ENCODE assay signal across 5 cellular contexts in genomic region chr4:48923065-48923464, GRCh38. TPM values are rescaled to one million over a fixed set of nuclear protein-coding genes. Genes with fewer than 3 reads are reported as not detected.
A peak's percentile ranks its signal among the peaks of the same experiment; 100 is the strongest.
DNase-seq lines count a peak whose midpoint lies in the region; ATAC-seq lines count a peak whose summit lies in the region.
"Not testable (repeated sequence)": the region's sequence is repeated elsewhere in the genome, so short reads cannot be mapped to it uniquely, and the experiment has no call there.

No MANE protein-coding gene starts in this region.

- not testable (repeated sequence) for H3K9me3 Mint-ChIP-seq in CD4-positive, CD25-positive, alpha-beta regulatory T cell; activated CD4-positive, alpha-beta T cell treated with anti-CD3 and anti-CD28 coated beads, Interleukin-2, amount 10 ng/mL, durations not matched to agents 7 days and 5 days

- H3K27me3 Mint-ChIP-seq in CD4-positive, CD25-positive, alpha-beta regulatory T cell; activated CD4-positive, alpha-beta T cell treated with anti-CD3 and anti-CD28 coated beads, Interleukin-2, amount 10 ng/mL, durations not matched to agents 7 days and 5 days: not testable (repeated sequence)

- not testable (repeated sequence) for ATAC-seq in CD4-positive, CD25-positive, alpha-beta regulatory T cell (ENCODE audit: low read depth in 2 of 2)

- H3K27ac ChIP-seq in CD4-positive, CD25-positive, alpha-beta regulatory T cell (ENCODE audit: insufficient read depth, low read length, poor library complexity, severe bottlenecking) = not testable (repeated sequence)

- not testable (repeated sequence) for H3K4me3 ChIP-seq in CD4-positive, CD25-positive, alpha-beta regulatory T cell (ENCODE audit: low read depth, low read length); Jurkat, Clone E6-1 (ENCODE audit: low read length)

- peak in 2 of 3 donors; percentile 13 to 67 for DNase-seq in CD4-positive, CD25-positive, alpha-beta regulatory T cell
- DNase-seq in Jurkat, Clone E6-1 (ENCODE audit: low read depth, low spot score) = peak; percentile 32
- DNase-seq in activated CD4-positive, alpha-beta T cell treated with anti-CD3 and anti-CD28 coated beads, Interleukin-2, amount 10 ng/mL, durations not matched to agents 7 days and 5 days = peak; percentile 29
- peak; percentile 16 for DNase-seq in activated effector memory CD4-positive, alpha-beta T cell treated with Interleukin-2 at 50 U/mL for 16 hours
- DNase-seq in central memory CD4-positive, alpha-beta T cell = peak; percentile 9

- POLR2A ChIA-PET in activated CD4-positive, alpha-beta T cell treated with anti-CD3 and anti-CD28 coated beads, Interleukin-2, amount 10 ng/mL, durations not matched to agents 7 days and 5 days (lab: Charles Lee) = not testable (repeated sequence)

- H3K36me3 ChIP-seq in CD4-positive, CD25-positive, alpha-beta regulatory T cell (ENCODE audit: control insufficient read depth, insufficient read depth, low read length) = not testable (repeated sequence)

- H3K9me3 ChIP-seq in CD4-positive, CD25-positive, alpha-beta regulatory T cell (ENCODE audit: control insufficient read depth in 2 of 2, low read length in 2 of 2) = not testable (repeated sequence)

- not testable (repeated sequence) for H3K27me3 ChIP-seq in CD4-positive, CD25-positive, alpha-beta regulatory T cell (ENCODE audit: control insufficient read depth, insufficient read depth, low read length)

- H3K27ac Mint-ChIP-seq in CD4-positive, CD25-positive, alpha-beta regulatory T cell = not testable (repeated sequence)
- peak overlapping the region; percentile 73 for H3K27ac Mint-ChIP-seq in activated CD4-positive, alpha-beta T cell treated with anti-CD3 and anti-CD28 coated beads, Interleukin-2, amount 10 ng/mL, durations not matched to agents 7 days and 5 days

- not testable (repeated sequence) for H3K36me3 Mint-ChIP-seq in CD4-positive, CD25-positive, alpha-beta regulatory T cell; activated CD4-positive, alpha-beta T cell treated with anti-CD3 and anti-CD28 coated beads, Interleukin-2, amount 10 ng/mL, durations not matched to agents 7 days and 5 days (ENCODE audit: low read depth)

- H3K4me1 Mint-ChIP-seq in CD4-positive, CD25-positive, alpha-beta regulatory T cell; activated CD4-positive, alpha-beta T cell treated with anti-CD3 and anti-CD28 coated beads, Interleukin-2, amount 10 ng/mL, durations not matched to agents 7 days and 5 days: not testable (repeated sequence)

- H3K4me1 ChIP-seq in CD4-positive, CD25-positive, alpha-beta regulatory T cell (ENCODE audit: control insufficient read depth, insufficient read depth, low read length, poor library complexity, severe bottlenecking) = not testable (repeated sequence)

- CTCF ChIA-PET in activated CD4-positive, alpha-beta T cell treated with anti-CD3 and anti-CD28 coated beads, Interleukin-2, amount 10 ng/mL, durations not matched to agents 7 days and 5 days (lab: Charles Lee) = interaction anchor here (0.6 kb wide), 1 partner anchor 18 kb away, joined by 3 read pairs; no protein-coding TSS in a partner anchor

- H3K4me3 Mint-ChIP-seq in CD4-positive, CD25-positive, alpha-beta regulatory T cell; activated CD4-positive, alpha-beta T cell treated with anti-CD3 and anti-CD28 coated beads, Interleukin-2, amount 10 ng/mL, durations not matched to agents 7 days and 5 days: not testable (repeated sequence)

RNA-seq across cellular contexts. Expression of gene OCIAD2, which starts 16.5 kb away (rescaled TPM):
- total RNA-seq in CD4-positive, CD25-positive, alpha-beta regulatory T cell = 83.0 TPM
- 100 to 1,000 TPM; 288 to 359 (median 308) TPM for polyA plus RNA-seq in CD4-positive, CD25-positive, alpha-beta regulatory T cell
- 296 TPM for polyA plus RNA-seq in Jurkat, Clone E6-1 (2012; ENCODE audit: insufficient read depth, insufficient read length)
- 100 to 1,000 TPM in 1 of 2 experiments, 10 to 100 TPM in 1; 99.0 to 137 TPM for total RNA-seq in activated CD4-positive, alpha-beta T cell treated with anti-CD3 and anti-CD28 coated beads, Interleukin-2, amount 10 ng/mL, durations not matched to agents 7 days and 5 days
